In the genomic region with DNA sequence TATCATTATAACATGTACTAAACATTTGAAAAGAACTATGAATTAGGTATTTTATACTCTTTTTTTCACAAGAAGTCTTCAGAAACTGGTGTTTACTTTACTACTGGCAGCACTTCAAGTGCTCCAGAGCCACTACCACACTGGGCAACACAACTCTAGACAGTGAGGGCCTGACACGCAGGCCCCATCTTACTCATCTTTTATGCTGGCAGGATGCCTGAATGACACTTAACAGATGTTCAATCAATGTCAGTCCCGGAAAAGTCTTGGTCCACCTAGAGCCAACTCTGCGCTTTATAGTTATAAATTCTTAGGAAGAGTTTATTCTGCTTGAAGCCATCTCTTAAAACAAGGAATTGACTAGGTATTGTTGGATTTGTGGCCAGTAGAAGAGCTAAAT, we compare ENCODE assay signal across 9 cellular contexts. TPM values are rescaled to one million over a fixed set of nuclear protein-coding genes. Genes with fewer than 3 reads are reported as not detected.
A peak's percentile ranks its signal among the peaks of the same experiment; 100 is the strongest.
DNase-seq lines count a peak whose midpoint lies in the region; ATAC-seq lines count a peak whose summit lies in the region.
"Had no signal": no experiment of that assay in that cellular context is flagged by ENCODE, and none has a peak within 500 bp of the region (broad histone marks: within the 10 kb centered on the region; RNA-seq: fewer than 3 reads in every experiment).

No MANE protein-coding gene starts in this region.

- peak overlapping the region; percentile 38 for H3K27ac ChIP-seq in effector memory CD4-positive, alpha-beta T cell (ENCODE audit: insufficient read depth, low read length, poor library complexity, severe bottlenecking)
- H3K27ac ChIP-seq: C4-2B had no signal

- H3K27me3 Mint-ChIP-seq in activated T-cell treated with anti-CD3 and anti-CD28 coated beads, Interleukin-2, amount 50 U/mL, for 24 hours = no peaks in the 10 kb centered on the region

- H3K27me3 ChIP-seq in effector memory CD4-positive, alpha-beta T cell (replicated peaks; ENCODE audit: control insufficient read depth, insufficient read depth, low read length, poor library complexity, severe bottlenecking) = no peaks in the 10 kb centered on the region
- H3K27me3 ChIP-seq in HAP-1 (ENCODE audit: low read depth) = no peaks in the 10 kb centered on the region

- peaks cover 54% of the 10 kb centered on the region for H3K36me3 Mint-ChIP-seq in activated T-cell treated with anti-CD3 and anti-CD28 coated beads, Interleukin-2, amount 50 U/mL, for 24 hours (ENCODE audit: low read depth)

- peak; percentile 70 for ATAC-seq in stimulated activated naive CD8-positive, alpha-beta T cell treated with anti-CD3 and anti-CD28 coated beads, Interleukin-15, Interleukin-2, amounts not matched to agents 100 U/mL and 50 U/mL, for 24 hours

- no peaks in the 10 kb centered on the region for H3K36me3 ChIP-seq in effector memory CD4-positive, alpha-beta T cell (ENCODE audit: control insufficient read depth, insufficient read depth, low read length)
- no peaks in the 10 kb centered on the region for H3K36me3 ChIP-seq in HAP-1 (replicated peaks)

- H3K4me1 Mint-ChIP-seq in activated T-cell treated with anti-CD3 and anti-CD28 coated beads, Interleukin-2, amount 50 U/mL, for 24 hours (ENCODE audit: low read depth) = peaks cover 92% of the 10 kb centered on the region

- peak overlapping the region; percentile 96 for H3K27ac Mint-ChIP-seq in activated T-cell treated with anti-CD3 and anti-CD28 coated beads, Interleukin-2, amount 50 U/mL, for 24 hours

- in situ Hi-C loops in HAP-1 (cut with MboI; ENCODE audit: low sequenced_read_pairs) = no loop called here

- DNase-seq in activated T-cell treated with anti-CD3 and anti-CD28 coated beads, Interleukin-2, amount 50 U/mL, for 24 hours = no peak
- DNase-seq in activated T-cell treated with anti-CD3 and anti-CD28 coated beads for 4 hours (no peak), RPMI7951 (ENCODE audit: low read depth) (peak; percentile 98), NK-92 (lab: John Stamatoyannopoulos, UW; ENCODE audit: unreplicated experiment) (no peak), HAP-1 (ENCODE audit: low spot score in 2 of 2) (no peak)
- peak in 1 of 3 donors; percentile 18 for DNase-seq in effector memory CD4-positive, alpha-beta T cell
- DNase-seq in stimulated activated naive CD8-positive, alpha-beta T cell treated with anti-CD3 and anti-CD28 coated beads, Interleukin-15, Interleukin-2, amounts not matched to agents 100 U/mL and 50 U/mL, for 24 hours = no peak
- DNase-seq in effector CD8-positive, alpha-beta T cell (lab: John Stamatoyannopoulos, UW) = no peak

- peaks cover 47% of the 10 kb centered on the region for H3K4me1 ChIP-seq in effector memory CD4-positive, alpha-beta T cell (ENCODE audit: control insufficient read depth, insufficient read depth, low read length, poor library complexity, severe bottlenecking)
- H3K4me1 ChIP-seq in HAP-1 = no peaks in the 10 kb centered on the region

- H3K9me3 ChIP-seq in effector memory CD4-positive, alpha-beta T cell (ENCODE audit: control insufficient read depth, low read length) = no peaks in the 10 kb centered on the region
- no peaks in the 10 kb centered on the region for H3K9me3 ChIP-seq in HAP-1

- no peaks in the 10 kb centered on the region for H3K9me3 Mint-ChIP-seq in activated T-cell treated with anti-CD3 and anti-CD28 coated beads, Interleukin-2, amount 50 U/mL, for 24 hours

- H3K4me3 Mint-ChIP-seq in activated T-cell treated with anti-CD3 and anti-CD28 coated beads, Interleukin-2, amount 50 U/mL, for 24 hours = peak overlapping the region; percentile 28

- H3K4me3 ChIP-seq in effector memory CD4-positive, alpha-beta T cell (ENCODE audit: insufficient read depth, low read depth, low read length, poor library complexity, severe bottlenecking) = no peak overlapping the region
- no peak overlapping the region for H3K4me3 ChIP-seq in HAP-1

RNA-seq across cellular contexts. Expression of a gene that starts 8.7 kb away (rescaled TPM):
- total RNA-seq in RPMI7951 (2014; rRNA removed; shearing (Covaris generic)) = 30.8 and 35.3 TPM in 2 replicates
